Comparison of ENCODE assay signal across 14 cellular contexts in the genomic region with DNA sequence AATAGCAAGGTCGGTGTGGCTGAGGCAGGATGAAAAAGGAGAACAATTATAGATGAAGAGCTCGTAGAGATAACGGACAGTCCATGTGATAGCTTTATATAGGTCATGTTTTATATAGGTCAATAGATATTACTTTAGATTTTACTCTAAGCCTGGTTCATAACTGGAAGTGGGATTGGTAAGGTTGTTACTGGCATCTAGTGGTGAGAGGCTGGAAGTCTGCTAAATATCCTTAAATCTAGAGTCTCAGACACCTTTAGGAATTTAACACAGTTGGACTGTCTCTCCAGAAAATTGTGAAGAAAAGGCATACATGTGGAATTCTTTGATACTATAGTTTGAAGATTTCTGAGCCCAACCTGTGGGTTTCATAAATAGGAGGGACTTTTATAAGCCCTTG.
DNase-seq lines count a peak whose midpoint lies in the region; ATAC-seq, FAIRE-seq and TF ChIP-seq lines count a peak whose summit lies in the region.
"Had no signal": no experiment of that assay in that cellular context is flagged by ENCODE, and none has a peak within 500 bp of the region (broad histone marks: within the 10 kb centered on the region; RNA-seq: fewer than 3 reads in every experiment).

No MANE protein-coding gene starts in this region.

- 2% methylated on average over 3 of the region's 3 CpGs for WGBS in A549 (ENCODE audit: missing lambda C conversion rate)

- peaks cover 8% of the 10 kb centered on the region for H3K36me3 ChIP-seq in OCI-LY3 (replicated peaks; ENCODE audit: low read depth, low read length)
- H3K36me3 ChIP-seq: thoracic aorta had no signal

- peak; percentile 68 to 77; a peak in 5 of 6 replicates for ATAC-seq in A549
- no peak for ATAC-seq in HG03432 (IDR thresholded peaks at IDR 0.05; ENCODE audit: unreplicated experiment)
- ATAC-seq in HG03378 (IDR thresholded peaks at IDR 0.05; ENCODE audit: unreplicated experiment): no peak
- ATAC-seq: activated CD8-positive, alpha-beta memory T cell treated with anti-CD3 and anti-CD28 coated beads, Interleukin-2, amount 10 ng/mL, durations not matched to agents 7 days and 5 days had no signal

- no peaks in the 10 kb centered on the region for H4K20me1 ChIP-seq in OCI-LY3 (ENCODE audit: insufficient read depth, low read length)

- no peaks in the 10 kb centered on the region for H3K27me3 ChIP-seq in OCI-LY3 (ENCODE audit: low read depth, low read length)

- no peak overlapping the region for H3K27ac ChIP-seq in A549
- no peak overlapping the region for H3K27ac ChIP-seq in OCI-LY3 (ENCODE audit: low read length)
- H3K27ac ChIP-seq: thoracic aorta had no signal

- TF ChIP-seq EP300 in A549 (IDR thresholded peaks at IDR 0.05): no peak

- CTCF ChIA-PET in A549 (lab: Yijun Ruan, JAX): no interaction called here

- FAIRE-seq in A549 (lab: Jason Lieb, UNC): no peak

- no peaks in the 10 kb centered on the region for H3K27me3 Mint-ChIP-seq in activated T-cell treated with anti-CD3 and anti-CD28 coated beads, Interleukin-2, amount 50 U/mL, for 24 hours
- H3K27me3 Mint-ChIP-seq: activated CD8-positive, alpha-beta memory T cell treated with anti-CD3 and anti-CD28 coated beads, Interleukin-2, amount 10 ng/mL, durations not matched to agents 7 days and 5 days; B cell had no signal

- H3K9me3 ChIP-seq in A549: no peaks in the 10 kb centered on the region
- H3K9me3 ChIP-seq in OCI-LY3 (ENCODE audit: insufficient read depth, low read length): no peaks in the 10 kb centered on the region
- H3K9me3 ChIP-seq: thoracic aorta had no signal

- TF ChIP-seq POLR2A in A549 (IDR thresholded peaks at IDR 0.05; ENCODE audit: low read length): no peak

- H2AFZ ChIP-seq in OCI-LY3 (ENCODE audit: low read depth, low read length): no peak overlapping the region

- H3K4me2 ChIP-seq in A549 (peak overlapping the region; percentile 82), OCI-LY3 (ENCODE audit: low read length) (no peak overlapping the region)

- H3K9me3 Mint-ChIP-seq in activated T-cell treated with anti-CD3 and anti-CD28 coated beads, Interleukin-2, amount 50 U/mL, for 24 hours: no peaks in the 10 kb centered on the region
- H3K9me3 Mint-ChIP-seq: T-helper 2 cell treated with Interferon-gamma antibody and Interleukin-4, amounts not matched to agents 5 μg/mL and 100 μg/mL, for 36 hours had no signal

- TF ChIP-seq CTCF in A549 (IDR thresholded peaks at IDR 0.05) (no peak), GM12864 (IDR thresholded peaks at IDR 0.05; ENCODE audit: low read depth, low read length, missing control alignments) (peak; percentile 35), OCI-LY3 (IDR thresholded peaks at IDR 0.05; ENCODE audit: low read depth, low read length) (peak; percentile 53), foreskin fibroblast (IDR thresholded peaks at IDR 0.05; ENCODE audit: low read depth, low read length) (peak; percentile 28)

- H3K4me1 Mint-ChIP-seq in activated T-cell treated with anti-CD3 and anti-CD28 coated beads, Interleukin-2, amount 50 U/mL, for 24 hours (ENCODE audit: low read depth): no peaks in the 10 kb centered on the region

- DNase-seq in A549 (ENCODE audit: low read depth in 1 of 2, low spot score in 1 of 2) (peak in 1 of 2 experiments; percentile 39), GM12864 (ENCODE audit: low read depth) (no peak), foreskin fibroblast (peak in 1 of 2 donors; percentile 50), activated T-cell treated with anti-CD3 and anti-CD28 coated beads for 4 hours (no peak)
- no peak for DNase-seq in activated T-cell treated with anti-CD3 and anti-CD28 coated beads, Interleukin-2, amount 50 U/mL, for 24 hours
- DNase-seq: activated CD8-positive, alpha-beta memory T cell treated with anti-CD3 and anti-CD28 coated beads, Interleukin-2, amount 10 ng/mL, durations not matched to agents 7 days and 5 days; effector memory CD4-positive, alpha-beta T cell; NCI-H1417 treated with DMSO at 0.1 percent for 48 hours had no signal

- no peaks in the 10 kb centered on the region for H3K36me3 Mint-ChIP-seq in activated T-cell treated with anti-CD3 and anti-CD28 coated beads, Interleukin-2, amount 50 U/mL, for 24 hours (ENCODE audit: low read depth)

- no peak overlapping the region for H3K9ac ChIP-seq in OCI-LY3 (ENCODE audit: low read length)

- H3K4me3 Mint-ChIP-seq in activated T-cell treated with anti-CD3 and anti-CD28 coated beads, Interleukin-2, amount 50 U/mL, for 24 hours: no peak overlapping the region
- H3K4me3 Mint-ChIP-seq: activated CD8-positive, alpha-beta memory T cell treated with anti-CD3 and anti-CD28 coated beads, Interleukin-2, amount 10 ng/mL, durations not matched to agents 7 days and 5 days; B cell; T-helper 2 cell treated with Interferon-gamma antibody and Interleukin-4, amounts not matched to agents 5 μg/mL and 100 μg/mL, for 36 hours had no signal

- no peaks in the 10 kb centered on the region for H3K79me2 ChIP-seq in OCI-LY3 (ENCODE audit: low read length)

- peak in 1 of 2 experiments; percentile 61; a peak in 2 of 5 replicates for TF ChIP-seq RAD21 in A549 (conservative IDR thresholded peaks at IDR 0.05 in 1 of 2, IDR thresholded peaks at IDR 0.05 in 1 of 2)

- H3K27ac Mint-ChIP-seq in activated T-cell treated with anti-CD3 and anti-CD28 coated beads, Interleukin-2, amount 50 U/mL, for 24 hours: no peak overlapping the region
- H3K27ac Mint-ChIP-seq: activated CD8-positive, alpha-beta memory T cell treated with anti-CD3 and anti-CD28 coated beads, Interleukin-2, amount 10 ng/mL, durations not matched to agents 7 days and 5 days; B cell; T-helper 2 cell treated with Interferon-gamma antibody and Interleukin-4, amounts not matched to agents 5 μg/mL and 100 μg/mL, for 36 hours had no signal

- H3K4me1 ChIP-seq in A549: peaks cover 16% of the 10 kb centered on the region; the same call in 2 of the 3 replicates
- no peaks in the 10 kb centered on the region for H3K4me1 ChIP-seq in OCI-LY3 (ENCODE audit: low read length)

- POLR2A ChIA-PET in A549 (lab: Yijun Ruan, JAX): no interaction called here

- H3K4me3 ChIP-seq in A549 (no peak overlapping the region), GM12864 (ENCODE audit: low read depth, low read length) (no peak overlapping the region), OCI-LY3 (ENCODE audit: low read length) (no peak overlapping the region), foreskin fibroblast (ENCODE audit: low read depth in 1 of 2, low read length in 2 of 2) (no peak overlapping the region)
- H3K4me3 ChIP-seq: thoracic aorta had no signal

TF ChIP-seq in A549, 52 proteins besides CTCF, POLR2A, EP300 and RAD21:
- TF ChIP-seq ZFP36 (IDR thresholded peaks at IDR 0.05; ENCODE audit: borderline replicate concordance, partially characterized antibody) (no peak), USF2 (IDR thresholded peaks at IDR 0.05) (no peak), GATA3 (IDR thresholded peaks at IDR 0.05; ENCODE audit: borderline replicate concordance) (no peak), HMGXB4 (CRISPR knock-in tag; IDR thresholded peaks at IDR 0.05; ENCODE audit: borderline replicate concordance) (no peak), EHMT2 (IDR thresholded peaks at IDR 0.05; ENCODE audit: low read depth) (no peak), ZNF302 (CRISPR knock-in tag; IDR thresholded peaks at IDR 0.05) (no peak), POLR2AphosphoS2 (conservative IDR thresholded peaks at IDR 0.05; ENCODE audit: low read length) (no peak), CHD4 (IDR thresholded peaks at IDR 0.05; ENCODE audit: borderline replicate concordance) (no peak), EHF (CRISPR knock-in tag; IDR thresholded peaks at IDR 0.05) (no peak), RNF2 (IDR thresholded peaks at IDR 0.05; ENCODE audit: borderline replicate concordance, low read depth) (no peak), HOXB5 (CRISPR knock-in tag; IDR thresholded peaks at IDR 0.05) (no peak), JUN (IDR thresholded peaks at IDR 0.05) (no peak), SMC3 (IDR thresholded peaks at IDR 0.05) (no peak), HDAC2 (IDR thresholded peaks at IDR 0.05) (no peak), TP53 (CRISPR knock-in tag; IDR thresholded peaks at IDR 0.05) (no peak), RARB (CRISPR knock-in tag; IDR thresholded peaks at IDR 0.05) (no peak)
TF ChIP-seq in A549: peak in this region for 0.

Comparison
In these comparisons a context has a peak if more than half of its experiments do, and no peak if none do; other contexts are left out.
1. ATAC-seq: peak in A549 (2 of 2); none in HG03432 (single experiment) and HG03378 (single experiment).